15 cellular contexts compared by ENCODE assay signal in genomic region chr5:175778951-175779475, GRCh38.
DNase-seq lines count a peak whose midpoint lies in the region; ATAC-seq and TF ChIP-seq lines count a peak whose summit lies in the region.
"Had no signal": no experiment of that assay in that cellular context is flagged by ENCODE, and none has a peak within 500 bp of the region (broad histone marks: within the 10 kb centered on the region; RNA-seq: fewer than 3 reads in every experiment).

No MANE protein-coding gene starts in this region.

- H3K9me3 ChIP-seq in Caco-2 (no peaks in the 10 kb centered on the region), left lung (no peaks in the 10 kb centered on the region)
- H3K9me3 ChIP-seq: thoracic aorta had no signal

- POLR2A ChIA-PET in Caco-2 (lab: Charles Lee): no interaction called here

- H3K27me3 ChIP-seq in Caco-2 (replicated peaks; ENCODE audit: control insufficient read depth, insufficient read depth, low read length) (no peaks in the 10 kb centered on the region), left lung (peaks cover 4 to 34% of the 10 kb centered on the region in 2 donors)

- intact Hi-C loops in Caco-2 (cut with micrococcal nuclease; ENCODE audit: unreplicated experiment) (no loop called here), left lung (cut with DNase I) (no loop called here)

- DNase-seq in DMS 273 (lab: John Stamatoyannopoulos, UW; ENCODE audit: unreplicated experiment) (peak; percentile 99), NCI-H1092 (lab: John Stamatoyannopoulos, UW) (peak; percentile 89), RKO (ENCODE audit: low spot score) (peak; percentile 18), inferior parietal cortex (ENCODE audit: extremely low spot score) (peak; percentile 46), GM03348 (ENCODE audit: low spot score) (no peak), Caco-2 (no peak), left lung (no peak)
- DNase-seq: activated T-cell treated with anti-CD3 and anti-CD28 coated beads for 4 hours; naive B cell; NCI-H1930; stimulated activated CD4-positive, alpha-beta T cell treated with anti-CD3 and anti-CD28 coated beads, Interleukin-4, amount 100 ng/mL, for 1 hour had no signal

- ATAC-seq in HG02678 (IDR thresholded peaks at IDR 0.05; ENCODE audit: unreplicated experiment) (no peak), left lung (no peak)
- ATAC-seq: CD8-positive, alpha-beta T cell had no signal

- no peaks in the 10 kb centered on the region for H3K9me3 Mint-ChIP-seq in Caco-2 (ENCODE audit: unreplicated experiment)
- H3K9me3 Mint-ChIP-seq: CD8-positive, alpha-beta T cell; T-helper 2 cell treated with Interferon-gamma antibody and Interleukin-4, amounts not matched to agents 5 μg/mL and 100 μg/mL, for 36 hours had no signal

- H3K27me3 Mint-ChIP-seq in Caco-2 (ENCODE audit: insufficient read depth, unreplicated experiment): peaks cover 3% of the 10 kb centered on the region

- H3K4me3 ChIP-seq in Caco-2 (ENCODE audit: low read depth, low read length) (no peak overlapping the region), left lung (no peak overlapping the region)
- H3K4me3 ChIP-seq: thoracic aorta had no signal

- no peaks in the 10 kb centered on the region for H3K36me3 ChIP-seq in Caco-2 (ENCODE audit: control insufficient read depth, insufficient read depth, low read length)
- H3K36me3 ChIP-seq in left lung: no peaks in the 10 kb centered on the region
- H3K36me3 ChIP-seq: thoracic aorta had no signal

- TF ChIP-seq CTCF in Caco-2 (IDR thresholded peaks at IDR 0.05; ENCODE audit: insufficient read depth in 1 of 2, low read depth in 1 of 2, low read length in 1 of 2, severe bottlenecking in 1 of 2, unreplicated experiment in 1 of 2): no peak
- TF ChIP-seq CTCF in left lung (IDR thresholded peaks at IDR 0.05): no peak

- no peaks in the 10 kb centered on the region for H3K4me1 ChIP-seq in Caco-2
- no peaks in the 10 kb centered on the region for H3K4me1 ChIP-seq in left lung

- H3K27ac Mint-ChIP-seq in Caco-2 (ENCODE audit: unreplicated experiment): no peak overlapping the region
- H3K27ac Mint-ChIP-seq: CD8-positive, alpha-beta T cell; naive B cell; T-helper 2 cell treated with Interferon-gamma antibody and Interleukin-4, amounts not matched to agents 5 μg/mL and 100 μg/mL, for 36 hours had no signal

- CTCF ChIA-PET in Caco-2 (lab: Charles Lee): no interaction called here

- H3K4me1 Mint-ChIP-seq in Caco-2 (ENCODE audit: low read depth, unreplicated experiment): no peaks in the 10 kb centered on the region
- H3K4me1 Mint-ChIP-seq: naive B cell had no signal

- H3K4me3 Mint-ChIP-seq in Caco-2 (ENCODE audit: unreplicated experiment): no peak overlapping the region
- H3K4me3 Mint-ChIP-seq: CD8-positive, alpha-beta T cell; naive B cell; T-helper 2 cell treated with Interferon-gamma antibody and Interleukin-4, amounts not matched to agents 5 μg/mL and 100 μg/mL, for 36 hours had no signal

- no peaks in the 10 kb centered on the region for H3K36me3 Mint-ChIP-seq in Caco-2 (ENCODE audit: insufficient read depth, unreplicated experiment)
- H3K36me3 Mint-ChIP-seq: CD8-positive, alpha-beta T cell; naive B cell had no signal

- no TSS peak for BruUV-seq in Caco-2 (replicated peaks; lab: Mats Ljungman, UMichigan)

- H3K27ac ChIP-seq in left lung: no peak overlapping the region
- H3K27ac ChIP-seq: thoracic aorta had no signal

Comparison
In these comparisons a context has a peak if more than half of its experiments do, and no peak if none do; other contexts are left out.
1. DNase-seq: peak in DMS 273 (single experiment), NCI-H1092 (single experiment), RKO (single experiment) and inferior parietal cortex (single experiment); none in GM03348 (single experiment), Caco-2 (0 of 2) and left lung (0 of 2).